Comparison of ENCODE assay signal across 1 cellular context in the genomic region with DNA sequence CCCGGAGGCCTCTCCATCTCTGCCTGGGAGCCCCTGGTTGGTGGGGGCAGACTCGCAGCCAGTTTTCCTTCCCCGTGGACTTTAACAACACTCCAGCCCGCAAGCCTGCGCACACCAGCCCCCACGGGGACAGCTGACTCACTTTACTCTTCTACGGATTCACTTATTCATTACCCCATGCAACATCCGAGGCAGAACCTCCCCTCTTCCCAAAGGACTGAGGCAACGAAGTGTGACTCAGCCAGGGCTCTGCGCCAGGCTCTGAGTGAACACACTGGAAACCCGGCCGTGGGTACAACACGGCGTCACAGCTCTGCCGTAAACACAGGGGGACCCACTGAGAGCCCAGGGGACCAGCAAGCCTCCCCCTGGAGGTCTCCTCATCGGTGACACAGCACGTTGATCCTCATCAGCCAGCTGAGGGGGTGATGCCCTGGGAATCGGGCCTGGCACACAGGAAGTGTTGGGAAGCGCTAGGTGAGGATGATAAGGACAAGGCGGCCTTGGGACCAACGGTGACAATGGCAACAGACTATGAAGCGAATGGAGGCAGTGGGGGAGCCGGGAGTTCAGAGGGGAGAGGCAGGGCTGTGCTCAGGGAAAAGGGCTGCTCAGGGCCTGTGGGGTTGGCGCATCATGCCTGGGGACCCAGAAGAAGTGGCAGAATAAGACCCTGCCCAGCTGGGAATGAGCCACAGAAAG.
TF ChIP-seq lines count a peak whose summit lies in the region.

No MANE protein-coding gene starts in this region.

TF ChIP-seq in GM12878, 131 proteins besides CTCF, POLR2A, EP300 and RAD21 (continued from another document and continues in another):
- TF ChIP-seq, protein P1, sequence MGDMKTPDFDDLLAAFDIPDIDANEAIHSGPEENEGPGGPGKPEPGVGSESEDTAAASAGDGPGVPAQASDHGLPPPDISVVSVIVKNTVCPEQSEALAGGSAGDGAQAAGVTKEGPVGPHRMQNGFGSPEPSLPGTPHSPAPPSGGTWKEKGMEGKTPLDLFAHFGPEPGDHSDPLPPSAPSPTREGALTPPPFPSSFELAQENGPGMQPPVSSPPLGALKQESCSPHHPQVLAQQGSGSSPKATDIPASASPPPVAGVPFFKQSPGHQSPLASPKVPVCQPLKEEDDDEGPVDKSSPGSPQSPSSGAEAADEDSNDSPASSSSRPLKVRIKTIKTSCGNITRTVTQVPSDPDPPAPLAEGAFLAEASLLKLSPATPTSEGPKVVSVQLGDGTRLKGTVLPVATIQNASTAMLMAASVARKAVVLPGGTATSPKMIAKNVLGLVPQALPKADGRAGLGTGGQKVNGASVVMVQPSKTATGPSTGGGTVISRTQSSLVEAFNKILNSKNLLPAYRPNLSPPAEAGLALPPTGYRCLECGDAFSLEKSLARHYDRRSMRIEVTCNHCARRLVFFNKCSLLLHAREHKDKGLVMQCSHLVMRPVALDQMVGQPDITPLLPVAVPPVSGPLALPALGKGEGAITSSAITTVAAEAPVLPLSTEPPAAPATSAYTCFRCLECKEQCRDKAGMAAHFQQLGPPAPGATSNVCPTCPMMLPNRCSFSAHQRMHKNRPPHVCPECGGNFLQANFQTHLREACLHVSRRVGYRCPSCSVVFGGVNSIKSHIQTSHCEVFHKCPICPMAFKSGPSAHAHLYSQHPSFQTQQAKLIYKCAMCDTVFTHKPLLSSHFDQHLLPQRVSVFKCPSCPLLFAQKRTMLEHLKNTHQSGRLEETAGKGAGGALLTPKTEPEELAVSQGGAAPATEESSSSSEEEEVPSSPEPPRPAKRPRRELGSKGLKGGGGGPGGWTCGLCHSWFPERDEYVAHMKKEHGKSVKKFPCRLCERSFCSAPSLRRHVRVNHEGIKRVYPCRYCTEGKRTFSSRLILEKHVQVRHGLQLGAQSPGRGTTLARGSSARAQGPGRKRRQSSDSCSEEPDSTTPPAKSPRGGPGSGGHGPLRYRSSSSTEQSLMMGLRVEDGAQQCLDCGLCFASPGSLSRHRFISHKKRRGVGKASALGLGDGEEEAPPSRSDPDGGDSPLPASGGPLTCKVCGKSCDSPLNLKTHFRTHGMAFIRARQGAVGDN (IDR thresholded peaks at IDR 0.05), result peak; percentile 57; the same call in 1 of the 2 replicates
- TF ChIP-seq IKZF1 (conservative IDR thresholded peaks at IDR 0.05), result peak; percentile 90
- no peak for TF ChIP-seq ZNF622 (IDR thresholded peaks at IDR 0.05)
- TF ChIP-seq, protein P2, sequence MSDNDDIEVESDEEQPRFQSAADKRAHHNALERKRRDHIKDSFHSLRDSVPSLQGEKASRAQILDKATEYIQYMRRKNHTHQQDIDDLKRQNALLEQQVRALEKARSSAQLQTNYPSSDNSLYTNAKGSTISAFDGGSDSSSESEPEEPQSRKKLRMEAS (IDR thresholded peaks at IDR 0.05; ENCODE audit: low read depth, low read length), result no peak
- TF ChIP-seq NFYA (IDR thresholded peaks at IDR 0.05; ENCODE audit: borderline replicate concordance, low read depth, low read length), result no peak
- TF ChIP-seq, protein P3, sequence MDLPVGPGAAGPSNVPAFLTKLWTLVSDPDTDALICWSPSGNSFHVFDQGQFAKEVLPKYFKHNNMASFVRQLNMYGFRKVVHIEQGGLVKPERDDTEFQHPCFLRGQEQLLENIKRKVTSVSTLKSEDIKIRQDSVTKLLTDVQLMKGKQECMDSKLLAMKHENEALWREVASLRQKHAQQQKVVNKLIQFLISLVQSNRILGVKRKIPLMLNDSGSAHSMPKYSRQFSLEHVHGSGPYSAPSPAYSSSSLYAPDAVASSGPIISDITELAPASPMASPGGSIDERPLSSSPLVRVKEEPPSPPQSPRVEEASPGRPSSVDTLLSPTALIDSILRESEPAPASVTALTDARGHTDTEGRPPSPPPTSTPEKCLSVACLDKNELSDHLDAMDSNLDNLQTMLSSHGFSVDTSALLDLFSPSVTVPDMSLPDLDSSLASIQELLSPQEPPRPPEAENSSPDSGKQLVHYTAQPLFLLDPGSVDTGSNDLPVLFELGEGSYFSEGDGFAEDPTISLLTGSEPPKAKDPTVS (IDR thresholded peaks at IDR 0.05; ENCODE audit: low read depth, low read length), result no peak
- no peak for TF ChIP-seq STAT1 (conservative IDR thresholded peaks at IDR 0.05)
- TF ChIP-seq NFXL1 (IDR thresholded peaks at IDR 0.05; ENCODE audit: borderline replicate concordance), result no peak
- peak; percentile 67 to 75 for TF ChIP-seq IKZF2 (IDR thresholded peaks at IDR 0.05)
- peak; percentile 18; the same call in 1 of the 2 replicates for TF ChIP-seq EED (IDR thresholded peaks at IDR 0.05; ENCODE audit: low read depth)
- 0 out of 2 replicates have a peak, but pooled peaks have one; percentile 12 for TF ChIP-seq CREM (IDR thresholded peaks at IDR 0.05; ENCODE audit: low read depth)
- TF ChIP-seq, protein P4, sequence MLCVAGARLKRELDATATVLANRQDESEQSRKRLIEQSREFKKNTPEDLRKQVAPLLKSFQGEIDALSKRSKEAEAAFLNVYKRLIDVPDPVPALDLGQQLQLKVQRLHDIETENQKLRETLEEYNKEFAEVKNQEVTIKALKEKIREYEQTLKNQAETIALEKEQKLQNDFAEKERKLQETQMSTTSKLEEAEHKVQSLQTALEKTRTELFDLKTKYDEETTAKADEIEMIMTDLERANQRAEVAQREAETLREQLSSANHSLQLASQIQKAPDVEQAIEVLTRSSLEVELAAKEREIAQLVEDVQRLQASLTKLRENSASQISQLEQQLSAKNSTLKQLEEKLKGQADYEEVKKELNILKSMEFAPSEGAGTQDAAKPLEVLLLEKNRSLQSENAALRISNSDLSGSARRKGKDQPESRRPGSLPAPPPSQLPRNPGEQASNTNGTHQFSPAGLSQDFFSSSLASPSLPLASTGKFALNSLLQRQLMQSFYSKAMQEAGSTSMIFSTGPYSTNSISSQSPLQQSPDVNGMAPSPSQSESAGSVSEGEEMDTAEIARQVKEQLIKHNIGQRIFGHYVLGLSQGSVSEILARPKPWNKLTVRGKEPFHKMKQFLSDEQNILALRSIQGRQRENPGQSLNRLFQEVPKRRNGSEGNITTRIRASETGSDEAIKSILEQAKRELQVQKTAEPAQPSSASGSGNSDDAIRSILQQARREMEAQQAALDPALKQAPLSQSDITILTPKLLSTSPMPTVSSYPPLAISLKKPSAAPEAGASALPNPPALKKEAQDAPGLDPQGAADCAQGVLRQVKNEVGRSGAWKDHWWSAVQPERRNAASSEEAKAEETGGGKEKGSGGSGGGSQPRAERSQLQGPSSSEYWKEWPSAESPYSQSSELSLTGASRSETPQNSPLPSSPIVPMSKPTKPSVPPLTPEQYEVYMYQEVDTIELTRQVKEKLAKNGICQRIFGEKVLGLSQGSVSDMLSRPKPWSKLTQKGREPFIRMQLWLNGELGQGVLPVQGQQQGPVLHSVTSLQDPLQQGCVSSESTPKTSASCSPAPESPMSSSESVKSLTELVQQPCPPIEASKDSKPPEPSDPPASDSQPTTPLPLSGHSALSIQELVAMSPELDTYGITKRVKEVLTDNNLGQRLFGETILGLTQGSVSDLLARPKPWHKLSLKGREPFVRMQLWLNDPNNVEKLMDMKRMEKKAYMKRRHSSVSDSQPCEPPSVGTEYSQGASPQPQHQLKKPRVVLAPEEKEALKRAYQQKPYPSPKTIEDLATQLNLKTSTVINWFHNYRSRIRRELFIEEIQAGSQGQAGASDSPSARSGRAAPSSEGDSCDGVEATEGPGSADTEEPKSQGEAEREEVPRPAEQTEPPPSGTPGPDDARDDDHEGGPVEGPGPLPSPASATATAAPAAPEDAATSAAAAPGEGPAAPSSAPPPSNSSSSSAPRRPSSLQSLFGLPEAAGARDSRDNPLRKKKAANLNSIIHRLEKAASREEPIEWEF (IDR thresholded peaks at IDR 0.05; ENCODE audit: insufficient replicate concordance, low read depth, low read length), result peak; percentile 37
- TF ChIP-seq BACH1 (IDR thresholded peaks at IDR 0.05; ENCODE audit: borderline replicate concordance), result peak; percentile 64
- no peak; the same call in 1 of the 2 replicates for TF ChIP-seq LARP7 (IDR thresholded peaks at IDR 0.05)
- TF ChIP-seq NRF1 (conservative IDR thresholded peaks at IDR 0.05; ENCODE audit: low read depth, low read length), result no peak
- TF ChIP-seq CBX3 (IDR thresholded peaks at IDR 0.05; ENCODE audit: borderline replicate concordance, low read depth), result no peak
- TF ChIP-seq, protein P5, sequence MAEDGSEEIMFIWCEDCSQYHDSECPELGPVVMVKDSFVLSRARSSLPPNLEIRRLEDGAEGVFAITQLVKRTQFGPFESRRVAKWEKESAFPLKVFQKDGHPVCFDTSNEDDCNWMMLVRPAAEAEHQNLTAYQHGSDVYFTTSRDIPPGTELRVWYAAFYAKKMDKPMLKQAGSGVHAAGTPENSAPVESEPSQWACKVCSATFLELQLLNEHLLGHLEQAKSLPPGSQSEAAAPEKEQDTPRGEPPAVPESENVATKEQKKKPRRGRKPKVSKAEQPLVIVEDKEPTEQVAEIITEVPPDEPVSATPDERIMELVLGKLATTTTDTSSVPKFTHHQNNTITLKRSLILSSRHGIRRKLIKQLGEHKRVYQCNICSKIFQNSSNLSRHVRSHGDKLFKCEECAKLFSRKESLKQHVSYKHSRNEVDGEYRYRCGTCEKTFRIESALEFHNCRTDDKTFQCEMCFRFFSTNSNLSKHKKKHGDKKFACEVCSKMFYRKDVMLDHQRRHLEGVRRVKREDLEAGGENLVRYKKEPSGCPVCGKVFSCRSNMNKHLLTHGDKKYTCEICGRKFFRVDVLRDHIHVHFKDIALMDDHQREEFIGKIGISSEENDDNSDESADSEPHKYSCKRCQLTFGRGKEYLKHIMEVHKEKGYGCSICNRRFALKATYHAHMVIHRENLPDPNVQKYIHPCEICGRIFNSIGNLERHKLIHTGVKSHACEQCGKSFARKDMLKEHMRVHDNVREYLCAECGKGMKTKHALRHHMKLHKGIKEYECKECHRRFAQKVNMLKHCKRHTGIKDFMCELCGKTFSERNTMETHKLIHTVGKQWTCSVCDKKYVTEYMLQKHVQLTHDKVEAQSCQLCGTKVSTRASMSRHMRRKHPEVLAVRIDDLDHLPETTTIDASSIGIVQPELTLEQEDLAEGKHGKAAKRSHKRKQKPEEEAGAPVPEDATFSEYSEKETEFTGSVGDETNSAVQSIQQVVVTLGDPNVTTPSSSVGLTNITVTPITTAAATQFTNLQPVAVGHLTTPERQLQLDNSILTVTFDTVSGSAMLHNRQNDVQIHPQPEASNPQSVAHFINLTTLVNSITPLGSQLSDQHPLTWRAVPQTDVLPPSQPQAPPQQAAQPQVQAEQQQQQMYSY (CRISPR knock-in tag; IDR thresholded peaks at IDR 0.05), result 0 out of 2 replicates have a peak, but pooled peaks have one; percentile 46
- TF ChIP-seq FOXM1 (IDR thresholded peaks at IDR 0.05; ENCODE audit: low read depth, low read length), result no peak
- TF ChIP-seq, protein P6, sequence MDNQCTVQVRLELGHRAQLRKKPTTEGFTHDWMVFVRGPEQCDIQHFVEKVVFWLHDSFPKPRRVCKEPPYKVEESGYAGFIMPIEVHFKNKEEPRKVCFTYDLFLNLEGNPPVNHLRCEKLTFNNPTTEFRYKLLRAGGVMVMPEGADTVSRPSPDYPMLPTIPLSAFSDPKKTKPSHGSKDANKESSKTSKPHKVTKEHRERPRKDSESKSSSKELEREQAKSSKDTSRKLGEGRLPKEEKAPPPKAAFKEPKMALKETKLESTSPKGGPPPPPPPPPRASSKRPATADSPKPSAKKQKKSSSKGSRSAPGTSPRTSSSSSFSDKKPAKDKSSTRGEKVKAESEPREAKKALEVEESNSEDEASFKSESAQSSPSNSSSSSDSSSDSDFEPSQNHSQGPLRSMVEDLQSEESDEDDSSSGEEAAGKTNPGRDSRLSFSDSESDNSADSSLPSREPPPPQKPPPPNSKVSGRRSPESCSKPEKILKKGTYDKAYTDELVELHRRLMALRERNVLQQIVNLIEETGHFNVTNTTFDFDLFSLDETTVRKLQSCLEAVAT (IDR thresholded peaks at IDR 0.05), result peak; percentile 64
- TF ChIP-seq MEF2B (IDR thresholded peaks at IDR 0.05; ENCODE audit: partially characterized antibody, poor library complexity, severe bottlenecking), result peak; percentile 91
- peak; percentile 54; the same call in 1 of the 2 replicates for TF ChIP-seq PAX5 (IDR thresholded peaks at IDR 0.05; ENCODE audit: borderline replicate concordance, low read depth, low read length)
- TF ChIP-seq, protein P7, sequence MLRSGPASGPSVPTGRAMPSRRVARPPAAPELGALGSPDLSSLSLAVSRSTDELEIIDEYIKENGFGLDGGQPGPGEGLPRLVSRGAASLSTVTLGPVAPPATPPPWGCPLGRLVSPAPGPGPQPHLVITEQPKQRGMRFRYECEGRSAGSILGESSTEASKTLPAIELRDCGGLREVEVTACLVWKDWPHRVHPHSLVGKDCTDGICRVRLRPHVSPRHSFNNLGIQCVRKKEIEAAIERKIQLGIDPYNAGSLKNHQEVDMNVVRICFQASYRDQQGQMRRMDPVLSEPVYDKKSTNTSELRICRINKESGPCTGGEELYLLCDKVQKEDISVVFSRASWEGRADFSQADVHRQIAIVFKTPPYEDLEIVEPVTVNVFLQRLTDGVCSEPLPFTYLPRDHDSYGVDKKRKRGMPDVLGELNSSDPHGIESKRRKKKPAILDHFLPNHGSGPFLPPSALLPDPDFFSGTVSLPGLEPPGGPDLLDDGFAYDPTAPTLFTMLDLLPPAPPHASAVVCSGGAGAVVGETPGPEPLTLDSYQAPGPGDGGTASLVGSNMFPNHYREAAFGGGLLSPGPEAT (IDR thresholded peaks at IDR 0.05; ENCODE audit: low read depth), result peak; percentile 44
- TF ChIP-seq, protein P8, sequence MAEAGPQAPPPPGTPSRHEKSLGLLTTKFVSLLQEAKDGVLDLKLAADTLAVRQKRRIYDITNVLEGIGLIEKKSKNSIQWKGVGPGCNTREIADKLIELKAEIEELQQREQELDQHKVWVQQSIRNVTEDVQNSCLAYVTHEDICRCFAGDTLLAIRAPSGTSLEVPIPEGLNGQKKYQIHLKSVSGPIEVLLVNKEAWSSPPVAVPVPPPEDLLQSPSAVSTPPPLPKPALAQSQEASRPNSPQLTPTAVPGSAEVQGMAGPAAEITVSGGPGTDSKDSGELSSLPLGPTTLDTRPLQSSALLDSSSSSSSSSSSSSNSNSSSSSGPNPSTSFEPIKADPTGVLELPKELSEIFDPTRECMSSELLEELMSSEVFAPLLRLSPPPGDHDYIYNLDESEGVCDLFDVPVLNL (IDR thresholded peaks at IDR 0.05; ENCODE audit: low read depth, low read length), result no peak
- TF ChIP-seq SMAD5 (IDR thresholded peaks at IDR 0.05; ENCODE audit: low read depth), result no peak
- TF ChIP-seq ZBED1 (IDR thresholded peaks at IDR 0.05; ENCODE audit: borderline replicate concordance), result no peak
- TF ChIP-seq ESRRA (IDR thresholded peaks at IDR 0.05; ENCODE audit: low read length), result no peak
- 0 out of 2 replicates have a peak, but pooled peaks have one; percentile 23 for TF ChIP-seq CHD2 (IDR thresholded peaks at IDR 0.05; ENCODE audit: borderline replicate concordance, low read depth, low read length)
- TF ChIP-seq SPI1 (IDR thresholded peaks at IDR 0.05; ENCODE audit: borderline replicate concordance, insufficient read depth, low read depth, low read length), result no peak
- TF ChIP-seq, protein P9, sequence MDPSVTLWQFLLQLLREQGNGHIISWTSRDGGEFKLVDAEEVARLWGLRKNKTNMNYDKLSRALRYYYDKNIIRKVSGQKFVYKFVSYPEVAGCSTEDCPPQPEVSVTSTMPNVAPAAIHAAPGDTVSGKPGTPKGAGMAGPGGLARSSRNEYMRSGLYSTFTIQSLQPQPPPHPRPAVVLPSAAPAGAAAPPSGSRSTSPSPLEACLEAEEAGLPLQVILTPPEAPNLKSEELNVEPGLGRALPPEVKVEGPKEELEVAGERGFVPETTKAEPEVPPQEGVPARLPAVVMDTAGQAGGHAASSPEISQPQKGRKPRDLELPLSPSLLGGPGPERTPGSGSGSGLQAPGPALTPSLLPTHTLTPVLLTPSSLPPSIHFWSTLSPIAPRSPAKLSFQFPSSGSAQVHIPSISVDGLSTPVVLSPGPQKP (IDR thresholded peaks at IDR 0.05; ENCODE audit: low read depth, low read length), result no peak
